ENCODE assay signal across 12 cellular contexts in genomic region chr18:48791636-48792105, GRCh38.
DNase-seq lines count a peak whose midpoint lies in the region; ATAC-seq, FAIRE-seq and TF ChIP-seq lines count a peak whose summit lies in the region.
"Had no signal": no experiment of that assay in that cellular context is flagged by ENCODE, and none has a peak within 500 bp of the region (broad histone marks: within the 10 kb centered on the region; RNA-seq: fewer than 3 reads in every experiment).

No MANE protein-coding gene starts in this region.

- no peak overlapping the region for H2AFZ ChIP-seq in HepG2 (ENCODE audit: low read length)
- H2AFZ ChIP-seq in neuronal stem cell (ENCODE audit: low read length), result no peak overlapping the region

- peak overlapping the region; percentile 32 for H3K27ac Mint-ChIP-seq in neural crest cell (ENCODE audit: unreplicated experiment)

- no peak for FAIRE-seq in HepG2 (lab: Jason Lieb, UNC)
- FAIRE-seq: D721Med had no signal

- H4K91ac ChIP-seq in neuronal stem cell (ENCODE audit: low read depth, low read length, poor library complexity), result no peak overlapping the region

- TF ChIP-seq CTCF in HepG2 (CRISPR knock-in tag; IDR thresholded peaks at IDR 0.05), result no peak
- TF ChIP-seq CTCF in right lobe of liver (IDR thresholded peaks at IDR 0.05), result no peak
- TF ChIP-seq CTCF in coronary artery (IDR thresholded peaks at IDR 0.05), result no peak
- no peak for TF ChIP-seq CTCF in neural crest cell (conservative IDR thresholded peaks at IDR 0.05)
- no peak for TF ChIP-seq CTCF in upper lobe of left lung (IDR thresholded peaks at IDR 0.05)

- in situ Hi-C loops in HepG2 (cut with HindIII; ENCODE audit: extremely low pct_ligation_motif_present, low pct_unique_long_range_greater_than_20kb), result no loop called here

- H3K4ac ChIP-seq in neuronal stem cell (ENCODE audit: low read length), result no peak overlapping the region

- H3K27ac ChIP-seq in HepG2 (ENCODE audit: extremely low read length, insufficient read depth, low read length) (no peak overlapping the region), right lobe of liver (peak overlapping the region in 1 of 3 donors; percentile 83), coronary artery (peak overlapping the region; percentile 47 to 92), upper lobe of left lung (peak overlapping the region in 3 of 4 donors; percentile 74 to 85 (median 84)), neuronal stem cell (replicated peaks; ENCODE audit: low read length) (no peak overlapping the region)
- H3K27ac ChIP-seq: SJSA1 had no signal

- no peak overlapping the region for H2BK120ac ChIP-seq in neuronal stem cell (ENCODE audit: low read depth, low read length)

- H3K9me3 Mint-ChIP-seq in neural crest cell, result no peaks in the 10 kb centered on the region

- no peak overlapping the region for H2BK15ac ChIP-seq in neuronal stem cell (ENCODE audit: low read length)

- CTCF ChIA-PET in HepG2 (lab: Yijun Ruan, JAX; ENCODE audit: low intra/inter-chr PET ratio, low total read pairs), result no interaction called here

- no peak overlapping the region for H3K23ac ChIP-seq in neuronal stem cell (ENCODE audit: low read depth, low read length, poor library complexity)

- H3K4me3 ChIP-seq in HepG2 (replicated peaks in 1 of 3; ENCODE audit: insufficient read depth in 1 of 3, low read depth in 2 of 3, low read length in 3 of 3) (no peak overlapping the region), right lobe of liver (no peak overlapping the region), coronary artery (no peak overlapping the region), upper lobe of left lung (no peak overlapping the region), neuronal stem cell (ENCODE audit: low read length in 2 of 2) (no peak overlapping the region)
- H3K4me3 ChIP-seq: SJSA1 had no signal

- H3K4me1 ChIP-seq in HepG2 (ENCODE audit: insufficient read depth, low read length) (no peaks in the 10 kb centered on the region), right lobe of liver (peaks cover 0 to 7% (median 0%) of the 10 kb centered on the region in 4 donors), upper lobe of left lung (peaks cover 21 to 25% (median 24%) of the 10 kb centered on the region in 4 donors), neuronal stem cell (ENCODE audit: control insufficient read depth in 2 of 2, insufficient read depth in 1 of 2, low read depth in 1 of 2, low read length in 2 of 2) (peaks cover 11% of the 10 kb centered on the region in 2 donors)
- H3K4me1 ChIP-seq: SJSA1 had no signal

- H3K36me3 ChIP-seq in HepG2 (replicated peaks in 1 of 2; ENCODE audit: control insufficient read depth in 1 of 2, insufficient read depth in 2 of 2, low read length in 2 of 2) (peaks cover 2 to 35% of the 10 kb centered on the region in 2 experiments; a peak in 3 of 5 replicates), right lobe of liver (no peaks in the 10 kb centered on the region), upper lobe of left lung (no peaks in the 10 kb centered on the region), neuronal stem cell (replicated peaks in 1 of 2; ENCODE audit: control insufficient read depth in 2 of 2, insufficient read depth in 2 of 2, low read length in 2 of 2) (no peaks in the 10 kb centered on the region)

- no peak overlapping the region for H3K18ac ChIP-seq in neuronal stem cell (ENCODE audit: low read length)

- H3K9me3 ChIP-seq in HepG2 (ENCODE audit: low read length) (no peaks in the 10 kb centered on the region), right lobe of liver (no peaks in the 10 kb centered on the region), upper lobe of left lung (no peaks in the 10 kb centered on the region), neuronal stem cell (replicated peaks in 1 of 2; ENCODE audit: control insufficient read depth in 2 of 2, insufficient read depth in 1 of 2, low read depth in 1 of 2, low read length in 2 of 2) (peaks cover 0 to 2% of the 10 kb centered on the region in 2 donors)
- H3K9me3 ChIP-seq: SJSA1 had no signal

- H3K4me2 ChIP-seq in HepG2 (ENCODE audit: low read depth, low read length), result no peak overlapping the region
- no peak overlapping the region for H3K4me2 ChIP-seq in neuronal stem cell (ENCODE audit: insufficient read depth, low read length, poor library complexity, severe bottlenecking)

- no peak overlapping the region for H2AK5ac ChIP-seq in neuronal stem cell (ENCODE audit: low read depth, low read length)

- no peak overlapping the region for H4K8ac ChIP-seq in neuronal stem cell (ENCODE audit: low read depth, low read length)

- no peak overlapping the region for H2BK12ac ChIP-seq in neuronal stem cell (ENCODE audit: low read length)

- POLR2A ChIA-PET in HepG2 (lab: Yijun Ruan, JAX), result no interaction called here

- H4K20me1 ChIP-seq in HepG2 (ENCODE audit: insufficient read depth, low read length), result no peaks in the 10 kb centered on the region

- H3K79me1 ChIP-seq in neuronal stem cell (ENCODE audit: low read depth, low read length), result no peaks in the 10 kb centered on the region

- H3K14ac ChIP-seq in neuronal stem cell (ENCODE audit: low read length), result no peak overlapping the region

- H3K4me3 Mint-ChIP-seq in neural crest cell, result no peak overlapping the region

- no peaks in the 10 kb centered on the region for H3K79me2 ChIP-seq in HepG2 (ENCODE audit: insufficient read depth, low read length)

- no peak for DNase-seq in HepG2 (ENCODE audit: low spot score)
- DNase-seq in right lobe of liver, result no peak
- DNase-seq in coronary artery (ENCODE audit: low spot score), result peak; percentile 36
- DNase-seq in neural crest cell (ENCODE audit: low read depth, low spot score), result no peak
- peak in 1 of 2 donors; percentile 14 for DNase-seq in upper lobe of left lung
- DNase-seq in amygdala (lab: John Stamatoyannopoulos, UW), result no peak
- no peak for DNase-seq in COLO668 (lab: John Stamatoyannopoulos, UW; ENCODE audit: unreplicated experiment)
- DNase-seq in neuronal stem cell (ENCODE audit: low spot score), result no peak
- DNase-seq: NCI-H2171 had no signal

- H3K9ac ChIP-seq in HepG2 (ENCODE audit: insufficient read depth, low read depth, low read length) (no peak overlapping the region), neuronal stem cell (ENCODE audit: low read depth, low read length, poor library complexity) (no peak overlapping the region)

- TF ChIP-seq RAD21 in HepG2 (CRISPR knock-in tag; IDR thresholded peaks at IDR 0.05), result no peak

- H3K36me3 Mint-ChIP-seq in neural crest cell (ENCODE audit: low read depth), result peaks cover 4% of the 10 kb centered on the region
- H3K36me3 Mint-ChIP-seq: activated naive CD4-positive, alpha-beta T cell treated with anti-CD3 and anti-CD28 coated beads, Interleukin-2, amount 50 U/mL, for 72 hours had no signal

- TF ChIP-seq POLR2A in HepG2 (IDR thresholded peaks at IDR 0.05; ENCODE audit: insufficient read depth in 1 of 2, low read depth in 2 of 2, low read length in 2 of 2), result no peak
- TF ChIP-seq POLR2A in right lobe of liver (IDR thresholded peaks at IDR 0.05), result no peak
- TF ChIP-seq POLR2A in upper lobe of left lung (IDR thresholded peaks at IDR 0.05), result no peak

- no peaks in the 10 kb centered on the region for H3K27me3 Mint-ChIP-seq in neural crest cell (ENCODE audit: low read depth)

- 92% methylated on average over 4 of the region's 4 CpGs for WGBS in HepG2 (ENCODE audit: low lambda C conversion rate)
- WGBS in right lobe of liver (ENCODE audit: insufficient coverage, low coverage, low lambda C conversion rate, missing lambda C conversion rate), result 67% methylated on average over 4 of the region's 4 CpGs
- WGBS in upper lobe of left lung, 2 donors, result 95 to 100% methylated on average over 4 of the region's 4 CpGs
- no CpG with 5 or more reads among the region's 4 CpGs for WGBS in neuronal stem cell (ENCODE audit: extremely low coverage in 2 of 2, insufficient read length in 2 of 2, insufficient replicate concordance in 1 of 2), 2 donors

- ATAC-seq in HepG2 (no peak), right lobe of liver (no peak), upper lobe of left lung (ENCODE audit: low FRiP score in 2 of 2) (no peak)
- ATAC-seq: activated naive CD4-positive, alpha-beta T cell treated with anti-CD3 and anti-CD28 coated beads, Interleukin-2, amount 50 U/mL, for 72 hours had no signal

- BruUV-seq in HepG2 (replicated peaks; lab: Mats Ljungman, UMichigan), result no TSS peak

- no peaks in the 10 kb centered on the region for H3K4me1 Mint-ChIP-seq in neural crest cell

- H3K27me3 ChIP-seq in HepG2 (ENCODE audit: control insufficient read depth in 1 of 2, insufficient read depth in 2 of 2, low read length in 2 of 2), result no peaks in the 10 kb centered on the region
- no peaks in the 10 kb centered on the region for H3K27me3 ChIP-seq in right lobe of liver
- no peaks in the 10 kb centered on the region for H3K27me3 ChIP-seq in upper lobe of left lung
- no peaks in the 10 kb centered on the region for H3K27me3 ChIP-seq in neuronal stem cell (ENCODE audit: control insufficient read depth in 3 of 3, insufficient read depth in 3 of 3, low read depth in 1 of 3, low read length in 3 of 3)
- H3K27me3 ChIP-seq: SJSA1 had no signal

- H2BK5ac ChIP-seq in neuronal stem cell (ENCODE audit: low read length), result no peak overlapping the region

- no peak for TF ChIP-seq EP300 in HepG2 (IDR thresholded peaks at IDR 0.05; ENCODE audit: low read depth in 2 of 2, low read length in 2 of 2)
- TF ChIP-seq EP300 in HepG2 (CRISPR knock-in tag; IDR thresholded peaks at IDR 0.05; ENCODE audit: borderline replicate concordance), result no peak
- no peak for TF ChIP-seq EP300 in upper lobe of left lung (IDR thresholded peaks at IDR 0.05)

- intact Hi-C loops in HepG2 (cut with micrococcal nuclease; ENCODE audit: unreplicated experiment), result no loop called here
- intact Hi-C loops in right lobe of liver (cut with DNase I), result loop anchor here in 1 of 2 donors (10.0 kb wide), 1 partner anchor 173 kb away; no protein-coding TSS in a partner anchor

TF ChIP-seq in HepG2, 621 proteins besides CTCF, POLR2A, EP300 and RAD21:
- TF ChIP-seq ZNF709 (CRISPR knock-in tag; IDR thresholded peaks at IDR 0.05), result no peak
- peak; percentile 57 to 76 for TF ChIP-seq MAFK (conservative IDR thresholded peaks at IDR 0.05 in 1 of 2, IDR thresholded peaks at IDR 0.05 in 1 of 2; ENCODE audit: low read length in 2 of 2)
- TF ChIP-seq MAFF (IDR thresholded peaks at IDR 0.05; ENCODE audit: low read depth, low read length), result peak; percentile 60

Comparison
In these comparisons a context has a peak if more than half of its experiments do, and no peak if none do; other contexts are left out.
1. H3K27ac ChIP-seq: peak in coronary artery (2 of 2) and upper lobe of left lung (3 of 4); none in HepG2 (single experiment) and neuronal stem cell (single experiment).